Comparison of ENCODE assay signal across 24 cellular contexts in genomic region chr3:71565326-71565725, GRCh38.
"Had no signal": no experiment of that assay in that cellular context is flagged by ENCODE, and none has a peak within 500 bp of the region (broad histone marks: within the 10 kb centered on the region; RNA-seq: fewer than 3 reads in every experiment).

No MANE protein-coding gene starts in this region.

- H3K27ac Mint-ChIP-seq: activated CD4-positive, alpha-beta T cell treated with anti-CD3 and anti-CD28 coated beads, Interleukin-2, amount 10 ng/mL, durations not matched to agents 24 days and 14 days; activated naive CD4-positive, alpha-beta T cell treated with anti-CD3 and anti-CD28 coated beads for 36 hours; activated naive CD8-positive, alpha-beta T cell treated with anti-CD3 and anti-CD28 coated beads for 36 hours; T-helper 17 cell; WTC11 had no signal

- H3K4me3 Mint-ChIP-seq: activated CD4-positive, alpha-beta T cell treated with anti-CD3 and anti-CD28 coated beads, Interleukin-2, amount 10 ng/mL, durations not matched to agents 24 days and 14 days; activated naive CD4-positive, alpha-beta T cell treated with anti-CD3 and anti-CD28 coated beads for 36 hours; activated naive CD8-positive, alpha-beta T cell treated with anti-CD3 and anti-CD28 coated beads for 36 hours; activated T-cell treated with anti-CD3 and anti-CD28 coated beads, Interleukin-2, amount 50 U/mL, for 4 hours; T-helper 17 cell; WTC11 had no signal

- H3K9me3 Mint-ChIP-seq: activated naive CD4-positive, alpha-beta T cell treated with anti-CD3 and anti-CD28 coated beads for 36 hours; activated naive CD8-positive, alpha-beta T cell treated with anti-CD3 and anti-CD28 coated beads for 36 hours; activated T-cell treated with anti-CD3 and anti-CD28 coated beads, Interleukin-2, amount 50 U/mL, for 4 hours had no signal

- H3K27me3 ChIP-seq: brain microvascular endothelial cell had no signal

- ATAC-seq: activated T-cell treated with anti-CD3 and anti-CD28 coated beads, Interleukin-2, amount 50 U/mL, for 4 hours; PC-3; T-helper 17 cell; WTC11 had no signal

- H3K27me3 Mint-ChIP-seq: activated CD4-positive, alpha-beta T cell treated with anti-CD3 and anti-CD28 coated beads, Interleukin-2, amount 10 ng/mL, durations not matched to agents 24 days and 14 days; activated naive CD8-positive, alpha-beta T cell treated with anti-CD3 and anti-CD28 coated beads for 36 hours; T-helper 17 cell had no signal

- DNase-seq: activated CD4-positive, alpha-beta T cell treated with anti-CD3 and anti-CD28 coated beads for 1 hour; activated CD4-positive, alpha-beta T cell treated with anti-CD3 and anti-CD28 coated beads, Interleukin-2, amount 10 ng/mL, durations not matched to agents 24 days and 14 days; activated CD4-positive, alpha-beta T cell treated with anti-CD3 and anti-CD28 coated beads, Interleukin-2, amount 50 U/mL, for 48 hours; activated gamma-delta T cell; activated naive CD4-positive, alpha-beta T cell treated with anti-CD3 and anti-CD28 coated beads for 36 hours; activated naive CD8-positive, alpha-beta T cell treated with anti-CD3 and anti-CD28 coated beads for 36 hours; activated T-cell treated with anti-CD3 and anti-CD28 coated beads, Interleukin-2, amount 50 U/mL, for 4 hours; brain microvascular endothelial cell; cerebellar nuclear complex; KBM-7; MV-4-11; NCI-H1105; NCI-H1436; NCI-H1694 treated with DMSO at 0.1 percent for 48 hours; NCI-H2029 treated with DMSO at 0.1 percent for 48 hours; NCI-H446; NCI-H526; NCI-H774; NK-92 treated with Interleukin-12 subunit alpha and Interleukin-12 subunit beta, amount 100 ng/mL, for 24 hours; PC-3; SHP77 treated with DMSO at 0.1 percent for 48 hours; T-helper 17 cell; T-helper 9 cell had no signal

- H3K27ac ChIP-seq: brain microvascular endothelial cell had no signal
